In the genomic region with DNA sequence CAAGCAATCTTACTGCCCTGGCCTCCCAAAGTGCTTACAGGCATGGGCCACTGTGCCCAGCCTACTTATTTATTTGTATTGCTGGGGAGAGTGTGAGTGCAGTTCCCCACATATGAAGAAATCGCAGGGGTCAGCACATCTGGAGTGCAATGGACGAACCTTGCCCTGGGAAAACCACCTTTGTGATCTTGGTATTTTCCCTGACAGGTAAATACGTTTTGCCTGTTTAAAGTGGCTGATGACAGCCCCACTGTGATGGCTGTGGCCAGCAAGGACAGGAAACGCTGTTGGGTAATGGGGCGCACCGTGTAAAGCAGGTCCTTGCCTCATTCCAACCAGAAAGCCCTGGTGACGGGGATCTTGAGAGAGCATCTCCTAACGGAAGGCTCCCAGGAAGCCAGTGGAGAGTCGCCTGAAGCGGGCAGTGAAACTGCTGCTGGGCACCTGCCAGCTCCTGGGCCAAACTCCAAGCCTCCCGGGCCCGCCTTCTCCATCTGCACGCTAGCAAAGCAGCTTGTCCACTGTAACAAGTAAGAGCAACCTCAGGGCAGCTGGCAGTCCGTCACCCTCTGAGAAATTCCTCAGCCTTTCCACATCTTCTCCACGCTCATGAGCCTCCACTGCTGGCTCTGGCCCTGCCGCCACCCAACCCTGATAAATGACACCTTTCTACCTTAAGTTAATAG, we compare ENCODE assay signal across 1 cellular context.
TF ChIP-seq lines count a peak whose summit lies in the region.

No MANE protein-coding gene starts in this region.

TF ChIP-seq in HepG2, 621 proteins besides CTCF, POLR2A, EP300 and RAD21 (continued from another document):
- TF ChIP-seq NFIB (CRISPR knock-in tag; IDR thresholded peaks at IDR 0.05; ENCODE audit: borderline replicate concordance) (no peak), RFXAP (CRISPR knock-in tag; IDR thresholded peaks at IDR 0.05; ENCODE audit: borderline replicate concordance) (no peak), SYNCRIP (IDR thresholded peaks at IDR 0.05; ENCODE audit: insufficient read depth, low read depth, low read length) (no peak), SMYD3 (CRISPR knock-in tag; IDR thresholded peaks at IDR 0.05) (no peak), KDM3A (CRISPR knock-in tag; IDR thresholded peaks at IDR 0.05; ENCODE audit: low read depth) (no peak), CHD4 (IDR thresholded peaks at IDR 0.05; ENCODE audit: borderline replicate concordance, low read length) (no peak), SP4 (CRISPR knock-in tag; IDR thresholded peaks at IDR 0.05) (no peak), ZNF383 (CRISPR knock-in tag; IDR thresholded peaks at IDR 0.05; ENCODE audit: borderline replicate concordance) (no peak), HNF4A (CRISPR knock-in tag; IDR thresholded peaks at IDR 0.05) (peak; percentile 84), KDM5B (CRISPR knock-in tag; IDR thresholded peaks at IDR 0.05; ENCODE audit: borderline replicate concordance) (no peak)
- TF ChIP-seq, protein P1, sequence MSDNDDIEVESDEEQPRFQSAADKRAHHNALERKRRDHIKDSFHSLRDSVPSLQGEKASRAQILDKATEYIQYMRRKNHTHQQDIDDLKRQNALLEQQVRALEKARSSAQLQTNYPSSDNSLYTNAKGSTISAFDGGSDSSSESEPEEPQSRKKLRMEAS (IDR thresholded peaks at IDR 0.05): no peak
- TF ChIP-seq, protein P2, sequence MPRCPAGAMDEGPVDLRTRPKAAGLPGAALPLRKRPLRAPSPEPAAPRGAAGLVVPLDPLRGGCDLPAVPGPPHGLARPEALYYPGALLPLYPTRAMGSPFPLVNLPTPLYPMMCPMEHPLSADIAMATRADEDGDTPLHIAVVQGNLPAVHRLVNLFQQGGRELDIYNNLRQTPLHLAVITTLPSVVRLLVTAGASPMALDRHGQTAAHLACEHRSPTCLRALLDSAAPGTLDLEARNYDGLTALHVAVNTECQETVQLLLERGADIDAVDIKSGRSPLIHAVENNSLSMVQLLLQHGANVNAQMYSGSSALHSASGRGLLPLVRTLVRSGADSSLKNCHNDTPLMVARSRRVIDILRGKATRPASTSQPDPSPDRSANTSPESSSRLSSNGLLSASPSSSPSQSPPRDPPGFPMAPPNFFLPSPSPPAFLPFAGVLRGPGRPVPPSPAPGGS (CRISPR knock-in tag; IDR thresholded peaks at IDR 0.05): no peak
- TF ChIP-seq, protein P3, sequence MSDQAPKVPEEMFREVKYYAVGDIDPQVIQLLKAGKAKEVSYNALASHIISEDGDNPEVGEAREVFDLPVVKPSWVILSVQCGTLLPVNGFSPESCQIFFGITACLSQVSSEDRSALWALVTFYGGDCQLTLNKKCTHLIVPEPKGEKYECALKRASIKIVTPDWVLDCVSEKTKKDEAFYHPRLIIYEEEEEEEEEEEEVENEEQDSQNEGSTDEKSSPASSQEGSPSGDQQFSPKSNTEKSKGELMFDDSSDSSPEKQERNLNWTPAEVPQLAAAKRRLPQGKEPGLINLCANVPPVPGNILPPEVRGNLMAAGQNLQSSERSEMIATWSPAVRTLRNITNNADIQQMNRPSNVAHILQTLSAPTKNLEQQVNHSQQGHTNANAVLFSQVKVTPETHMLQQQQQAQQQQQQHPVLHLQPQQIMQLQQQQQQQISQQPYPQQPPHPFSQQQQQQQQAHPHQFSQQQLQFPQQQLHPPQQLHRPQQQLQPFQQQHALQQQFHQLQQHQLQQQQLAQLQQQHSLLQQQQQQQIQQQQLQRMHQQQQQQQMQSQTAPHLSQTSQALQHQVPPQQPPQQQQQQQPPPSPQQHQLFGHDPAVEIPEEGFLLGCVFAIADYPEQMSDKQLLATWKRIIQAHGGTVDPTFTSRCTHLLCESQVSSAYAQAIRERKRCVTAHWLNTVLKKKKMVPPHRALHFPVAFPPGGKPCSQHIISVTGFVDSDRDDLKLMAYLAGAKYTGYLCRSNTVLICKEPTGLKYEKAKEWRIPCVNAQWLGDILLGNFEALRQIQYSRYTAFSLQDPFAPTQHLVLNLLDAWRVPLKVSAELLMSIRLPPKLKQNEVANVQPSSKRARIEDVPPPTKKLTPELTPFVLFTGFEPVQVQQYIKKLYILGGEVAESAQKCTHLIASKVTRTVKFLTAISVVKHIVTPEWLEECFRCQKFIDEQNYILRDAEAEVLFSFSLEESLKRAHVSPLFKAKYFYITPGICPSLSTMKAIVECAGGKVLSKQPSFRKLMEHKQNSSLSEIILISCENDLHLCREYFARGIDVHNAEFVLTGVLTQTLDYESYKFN (CRISPR knock-in tag; conservative IDR thresholded peaks at IDR 0.05): 0 out of 2 replicates have a peak, but pooled peaks have one; percentile 18
- TF ChIP-seq, protein P4, sequence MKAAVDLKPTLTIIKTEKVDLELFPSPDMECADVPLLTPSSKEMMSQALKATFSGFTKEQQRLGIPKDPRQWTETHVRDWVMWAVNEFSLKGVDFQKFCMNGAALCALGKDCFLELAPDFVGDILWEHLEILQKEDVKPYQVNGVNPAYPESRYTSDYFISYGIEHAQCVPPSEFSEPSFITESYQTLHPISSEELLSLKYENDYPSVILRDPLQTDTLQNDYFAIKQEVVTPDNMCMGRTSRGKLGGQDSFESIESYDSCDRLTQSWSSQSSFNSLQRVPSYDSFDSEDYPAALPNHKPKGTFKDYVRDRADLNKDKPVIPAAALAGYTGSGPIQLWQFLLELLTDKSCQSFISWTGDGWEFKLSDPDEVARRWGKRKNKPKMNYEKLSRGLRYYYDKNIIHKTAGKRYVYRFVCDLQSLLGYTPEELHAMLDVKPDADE (CRISPR knock-in tag; IDR thresholded peaks at IDR 0.05): no peak
- TF ChIP-seq, protein P5, sequence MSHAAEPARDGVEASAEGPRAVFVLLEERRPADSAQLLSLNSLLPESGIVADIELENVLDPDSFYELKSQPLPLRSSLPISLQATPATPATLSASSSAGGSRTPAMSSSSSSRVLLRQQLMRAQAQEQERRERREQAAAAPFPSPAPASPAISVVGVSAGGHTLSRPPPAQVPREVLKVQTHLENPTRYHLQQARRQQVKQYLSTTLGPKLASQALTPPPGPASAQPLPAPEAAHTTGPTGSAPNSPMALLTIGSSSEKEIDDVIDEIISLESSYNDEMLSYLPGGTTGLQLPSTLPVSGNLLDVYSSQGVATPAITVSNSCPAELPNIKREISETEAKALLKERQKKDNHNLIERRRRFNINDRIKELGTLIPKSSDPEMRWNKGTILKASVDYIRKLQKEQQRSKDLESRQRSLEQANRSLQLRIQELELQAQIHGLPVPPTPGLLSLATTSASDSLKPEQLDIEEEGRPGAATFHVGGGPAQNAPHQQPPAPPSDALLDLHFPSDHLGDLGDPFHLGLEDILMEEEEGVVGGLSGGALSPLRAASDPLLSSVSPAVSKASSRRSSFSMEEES (CRISPR knock-in tag; IDR thresholded peaks at IDR 0.05): no peak
- TF ChIP-seq, protein P6, sequence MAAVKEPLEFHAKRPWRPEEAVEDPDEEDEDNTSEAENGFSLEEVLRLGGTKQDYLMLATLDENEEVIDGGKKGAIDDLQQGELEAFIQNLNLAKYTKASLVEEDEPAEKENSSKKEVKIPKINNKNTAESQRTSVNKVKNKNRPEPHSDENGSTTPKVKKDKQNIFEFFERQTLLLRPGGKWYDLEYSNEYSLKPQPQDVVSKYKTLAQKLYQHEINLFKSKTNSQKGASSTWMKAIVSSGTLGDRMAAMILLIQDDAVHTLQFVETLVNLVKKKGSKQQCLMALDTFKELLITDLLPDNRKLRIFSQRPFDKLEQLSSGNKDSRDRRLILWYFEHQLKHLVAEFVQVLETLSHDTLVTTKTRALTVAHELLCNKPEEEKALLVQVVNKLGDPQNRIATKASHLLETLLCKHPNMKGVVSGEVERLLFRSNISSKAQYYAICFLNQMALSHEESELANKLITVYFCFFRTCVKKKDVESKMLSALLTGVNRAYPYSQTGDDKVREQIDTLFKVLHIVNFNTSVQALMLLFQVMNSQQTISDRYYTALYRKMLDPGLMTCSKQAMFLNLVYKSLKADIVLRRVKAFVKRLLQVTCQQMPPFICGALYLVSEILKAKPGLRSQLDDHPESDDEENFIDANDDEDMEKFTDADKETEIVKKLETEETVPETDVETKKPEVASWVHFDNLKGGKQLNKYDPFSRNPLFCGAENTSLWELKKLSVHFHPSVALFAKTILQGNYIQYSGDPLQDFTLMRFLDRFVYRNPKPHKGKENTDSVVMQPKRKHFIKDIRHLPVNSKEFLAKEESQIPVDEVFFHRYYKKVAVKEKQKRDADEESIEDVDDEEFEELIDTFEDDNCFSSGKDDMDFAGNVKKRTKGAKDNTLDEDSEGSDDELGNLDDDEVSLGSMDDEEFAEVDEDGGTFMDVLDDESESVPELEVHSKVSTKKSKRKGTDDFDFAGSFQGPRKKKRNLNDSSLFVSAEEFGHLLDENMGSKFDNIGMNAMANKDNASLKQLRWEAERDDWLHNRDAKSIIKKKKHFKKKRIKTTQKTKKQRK (IDR thresholded peaks at IDR 0.05; ENCODE audit: low read length): no peak
TF ChIP-seq in HepG2: peak in this region for 33.
